1 cellular context compared by ENCODE assay signal in genomic region chr6:33547499-33547898, GRCh38.
TF ChIP-seq lines count a peak whose summit lies in the region.

No MANE protein-coding gene starts in this region.

TF ChIP-seq in WTC11, 78 proteins besides CTCF, POLR2A, EP300 and RAD21 (continued from another document):
- TF ChIP-seq MYBL2 (CRISPR knock-in tag; IDR thresholded peaks at IDR 0.05) (no peak), FOXK1 (CRISPR knock-in tag; IDR thresholded peaks at IDR 0.05) (no peak), NFATC4 (CRISPR knock-in tag; IDR thresholded peaks at IDR 0.05) (no peak), OVOL2 (CRISPR knock-in tag; IDR thresholded peaks at IDR 0.05; ENCODE audit: borderline replicate concordance) (no peak), AFF4 (CRISPR knock-in tag; IDR thresholded peaks at IDR 0.05; ENCODE audit: borderline replicate concordance) (no peak), TP53 (CRISPR knock-in tag; IDR thresholded peaks at IDR 0.05) (no peak), GTF2I (CRISPR knock-in tag; conservative IDR thresholded peaks at IDR 0.05) (no peak), ESRRA (CRISPR knock-in tag; IDR thresholded peaks at IDR 0.05; ENCODE audit: borderline replicate concordance) (no peak), FOXJ3 (CRISPR knock-in tag; IDR thresholded peaks at IDR 0.05; ENCODE audit: borderline replicate concordance) (no peak), ZBTB21 (CRISPR knock-in tag; IDR thresholded peaks at IDR 0.05; ENCODE audit: borderline replicate concordance) (no peak), NFYB (CRISPR knock-in tag; conservative IDR thresholded peaks at IDR 0.05; ENCODE audit: low read depth) (no peak)
- TF ChIP-seq, protein P1, sequence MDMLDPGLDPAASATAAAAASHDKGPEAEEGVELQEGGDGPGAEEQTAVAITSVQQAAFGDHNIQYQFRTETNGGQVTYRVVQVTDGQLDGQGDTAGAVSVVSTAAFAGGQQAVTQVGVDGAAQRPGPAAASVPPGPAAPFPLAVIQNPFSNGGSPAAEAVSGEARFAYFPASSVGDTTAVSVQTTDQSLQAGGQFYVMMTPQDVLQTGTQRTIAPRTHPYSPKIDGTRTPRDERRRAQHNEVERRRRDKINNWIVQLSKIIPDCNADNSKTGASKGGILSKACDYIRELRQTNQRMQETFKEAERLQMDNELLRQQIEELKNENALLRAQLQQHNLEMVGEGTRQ (CRISPR knock-in tag; IDR thresholded peaks at IDR 0.05) = no peak
- TF ChIP-seq, protein P2, sequence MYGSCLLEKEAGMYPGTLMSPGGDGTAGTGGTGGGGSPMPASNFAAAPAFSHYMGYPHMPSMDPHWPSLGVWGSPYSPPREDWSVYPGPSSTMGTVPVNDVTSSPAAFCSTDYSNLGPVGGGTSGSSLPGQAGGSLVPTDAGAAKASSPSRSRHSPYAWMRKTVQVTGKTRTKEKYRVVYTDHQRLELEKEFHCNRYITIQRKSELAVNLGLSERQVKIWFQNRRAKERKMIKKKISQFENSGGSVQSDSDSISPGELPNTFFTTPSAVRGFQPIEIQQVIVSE (CRISPR knock-in tag; IDR thresholded peaks at IDR 0.05; ENCODE audit: borderline replicate concordance) = no peak
- TF ChIP-seq, protein P3, sequence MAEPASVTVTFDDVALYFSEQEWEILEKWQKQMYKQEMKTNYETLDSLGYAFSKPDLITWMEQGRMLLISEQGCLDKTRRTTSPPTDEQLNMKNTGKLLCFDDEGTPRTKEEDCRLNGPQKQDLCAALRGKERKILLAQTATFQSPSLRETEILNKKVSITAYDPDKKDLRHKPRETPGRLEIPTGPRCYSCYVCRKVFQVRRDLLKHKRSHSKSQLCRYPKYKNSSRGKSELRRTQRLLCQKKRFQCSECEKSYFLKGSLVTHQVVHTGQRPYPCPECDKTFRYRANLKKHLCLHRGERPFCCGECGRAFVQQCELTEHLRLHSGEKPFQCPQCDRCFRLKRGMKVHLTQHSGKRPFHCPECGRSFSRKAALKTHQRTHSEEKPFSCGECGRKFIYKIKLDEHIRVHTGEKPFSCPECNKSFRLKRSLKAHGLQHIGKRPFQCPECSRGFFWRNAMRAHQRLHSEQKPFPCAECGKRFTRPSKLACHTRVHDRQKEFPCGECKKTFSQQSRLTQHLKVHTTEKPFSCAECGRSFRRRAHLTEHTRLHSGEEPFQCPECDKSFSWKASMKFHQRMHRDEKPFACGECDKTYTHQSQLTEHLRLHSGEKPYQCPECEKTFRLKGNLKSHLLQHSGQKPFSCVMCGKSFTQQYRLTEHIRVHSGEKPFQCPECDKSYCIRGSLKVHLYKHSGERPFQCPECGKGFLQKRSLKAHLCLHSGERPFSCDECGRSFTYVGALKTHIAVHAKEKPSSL (CRISPR knock-in tag; conservative IDR thresholded peaks at IDR 0.05) = no peak
- TF ChIP-seq, protein P4, sequence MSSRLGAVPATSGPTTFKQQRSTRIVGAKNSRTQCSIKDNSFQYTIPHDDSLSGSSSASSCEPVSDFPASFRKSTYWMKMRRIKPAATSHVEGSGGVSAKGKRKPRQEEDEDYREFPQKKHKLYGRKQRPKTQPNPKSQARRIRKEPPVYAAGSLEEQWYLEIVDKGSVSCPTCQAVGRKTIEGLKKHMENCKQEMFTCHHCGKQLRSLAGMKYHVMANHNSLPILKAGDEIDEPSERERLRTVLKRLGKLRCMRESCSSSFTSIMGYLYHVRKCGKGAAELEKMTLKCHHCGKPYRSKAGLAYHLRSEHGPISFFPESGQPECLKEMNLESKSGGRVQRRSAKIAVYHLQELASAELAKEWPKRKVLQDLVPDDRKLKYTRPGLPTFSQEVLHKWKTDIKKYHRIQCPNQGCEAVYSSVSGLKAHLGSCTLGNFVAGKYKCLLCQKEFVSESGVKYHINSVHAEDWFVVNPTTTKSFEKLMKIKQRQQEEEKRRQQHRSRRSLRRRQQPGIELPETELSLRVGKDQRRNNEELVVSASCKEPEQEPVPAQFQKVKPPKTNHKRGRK (CRISPR knock-in tag; IDR thresholded peaks at IDR 0.05; ENCODE audit: borderline replicate concordance) = no peak
- TF ChIP-seq, protein P5, sequence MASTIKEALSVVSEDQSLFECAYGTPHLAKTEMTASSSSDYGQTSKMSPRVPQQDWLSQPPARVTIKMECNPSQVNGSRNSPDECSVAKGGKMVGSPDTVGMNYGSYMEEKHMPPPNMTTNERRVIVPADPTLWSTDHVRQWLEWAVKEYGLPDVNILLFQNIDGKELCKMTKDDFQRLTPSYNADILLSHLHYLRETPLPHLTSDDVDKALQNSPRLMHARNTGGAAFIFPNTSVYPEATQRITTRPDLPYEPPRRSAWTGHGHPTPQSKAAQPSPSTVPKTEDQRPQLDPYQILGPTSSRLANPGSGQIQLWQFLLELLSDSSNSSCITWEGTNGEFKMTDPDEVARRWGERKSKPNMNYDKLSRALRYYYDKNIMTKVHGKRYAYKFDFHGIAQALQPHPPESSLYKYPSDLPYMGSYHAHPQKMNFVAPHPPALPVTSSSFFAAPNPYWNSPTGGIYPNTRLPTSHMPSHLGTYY (CRISPR knock-in tag; IDR thresholded peaks at IDR 0.05) = no peak
